8 cellular contexts compared by ENCODE assay signal in the genomic region with DNA sequence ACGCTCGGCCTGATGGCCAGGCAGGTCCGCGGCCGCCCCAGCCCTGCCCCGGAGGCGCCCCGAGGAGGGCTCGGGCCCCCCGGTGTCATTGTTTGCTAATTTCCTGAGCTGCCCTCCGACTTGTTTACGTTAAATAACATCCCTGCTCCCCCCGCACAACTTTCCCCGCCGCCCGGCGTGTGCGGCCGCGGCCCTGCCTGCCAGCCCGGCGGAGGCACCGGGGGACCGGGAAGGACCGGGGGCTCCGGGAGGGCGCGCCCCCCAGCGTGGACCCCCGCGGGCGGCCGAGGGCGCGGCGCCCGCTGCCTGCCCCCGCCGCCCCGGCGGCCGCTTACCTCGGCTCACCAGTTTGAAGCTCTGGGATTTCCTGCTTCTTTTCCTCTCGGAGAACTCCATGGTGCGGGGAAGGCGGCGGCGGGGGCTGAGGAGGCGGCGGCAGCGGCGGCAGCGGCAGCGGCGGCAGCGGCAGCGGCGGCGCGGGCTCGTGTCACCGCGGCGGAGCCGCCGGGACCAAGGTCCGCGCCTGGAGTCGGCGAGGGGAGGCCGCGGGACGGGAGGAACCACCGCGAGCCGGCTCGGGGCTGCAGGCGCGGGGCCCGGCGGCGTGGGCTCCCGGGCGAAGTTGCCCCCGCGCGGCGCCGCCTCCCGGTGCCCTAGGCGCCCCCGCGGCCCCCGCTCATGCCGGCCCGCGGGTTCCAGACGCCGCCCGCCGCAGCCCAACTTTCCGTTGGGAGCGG. TPM values are rescaled to one million over a fixed set of nuclear protein-coding genes. Genes with fewer than 3 reads are reported as not detected.
DNase-seq lines count a peak whose midpoint lies in the region; ATAC-seq and TF ChIP-seq lines count a peak whose summit lies in the region.

No MANE protein-coding gene starts in this region.

- TF ChIP-seq CTCF in AG10803 (conservative IDR thresholded peaks at IDR 0.05; ENCODE audit: low read length) (no peak), testis (IDR thresholded peaks at IDR 0.05) (no peak)

- intact Hi-C loops in testis (cut with DNase I; ENCODE audit: low total_unique reads): no loop called here

- H3K27me3 ChIP-seq in testis: no peaks in the 10 kb centered on the region

- H3K4me3 ChIP-seq in AG10803 (ENCODE audit: low read length): peak overlapping the region; percentile 62
- peak overlapping the region; percentile 58 to 61 for H3K4me3 ChIP-seq in testis

- peak; percentile 5 for DNase-seq in AG10803 (ENCODE audit: low read depth)
- DNase-seq in HEK293T (ENCODE audit: extremely low spot score): peak; percentile 34
- peak; percentile 16 to 68 for DNase-seq in T47D (ENCODE audit: low read depth in 1 of 2, low spot score in 1 of 2)
- peak; percentile 73 for DNase-seq in left kidney (ENCODE audit: low read depth, low spot score)
- peak; percentile 20 for DNase-seq in testis

- no peak for TF ChIP-seq POLR2A in testis (IDR thresholded peaks at IDR 0.05)

- ATAC-seq in HG02623 (IDR thresholded peaks at IDR 0.05; ENCODE audit: unreplicated experiment): no peak
- ATAC-seq in GM19035 (IDR thresholded peaks at IDR 0.05; ENCODE audit: unreplicated experiment): no peak
- ATAC-seq in GM19324 (IDR thresholded peaks at IDR 0.05; ENCODE audit: low FRiP score, unreplicated experiment): no peak

- H3K4me1 ChIP-seq in testis: peaks cover 2% of the 10 kb centered on the region

- peak overlapping the region; percentile 77 to 83 for H3K27ac ChIP-seq in testis

- H3K36me3 ChIP-seq in testis (ENCODE audit: low read depth, missing control alignments): no peaks in the 10 kb centered on the region

- in situ Hi-C loops in T47D (cut with HindIII; ENCODE audit: low pct_unique_long_range_greater_than_20kb, low sequenced_read_pairs): no loop called here

- POLR2A ChIA-PET in HEK293T (lab: Yijun Ruan, JAX): no interaction called here

- WGBS in testis, 2 donors: 1 to 2% methylated on average over 10 to 69 of the region's 103 CpGs

- CTCF ChIA-PET in HEK293T (lab: Yijun Ruan, JAX): no interaction called here

- H3K9me3 ChIP-seq in testis: no peaks in the 10 kb centered on the region

TF ChIP-seq in HEK293T, 16 proteins besides CTCF, POLR2A, EP300 and RAD21:
- TF ChIP-seq ELF4 (IDR thresholded peaks at IDR 0.05) (no peak), LEF1 (IDR thresholded peaks at IDR 0.05; ENCODE audit: borderline replicate concordance) (no peak), ZNF384 (IDR thresholded peaks at IDR 0.05) (no peak), FOXM1 (IDR thresholded peaks at IDR 0.05; ENCODE audit: borderline replicate concordance) (no peak; the same call in 1 of the 2 replicates), SP1 (IDR thresholded peaks at IDR 0.05) (no peak), BHLHE40 (IDR thresholded peaks at IDR 0.05; ENCODE audit: borderline replicate concordance) (no peak), SUZ12 (IDR thresholded peaks at IDR 0.05) (no peak), ARNT (IDR thresholded peaks at IDR 0.05) (no peak), TARDBP (IDR thresholded peaks at IDR 0.05) (no peak), NFRKB (IDR thresholded peaks at IDR 0.05) (no peak), FOXK2 (IDR thresholded peaks at IDR 0.05) (no peak), L3MBTL2 (conservative IDR thresholded peaks at IDR 0.05) (no peak), FOXA1 (IDR thresholded peaks at IDR 0.05) (no peak)
- TF ChIP-seq, protein P1, sequence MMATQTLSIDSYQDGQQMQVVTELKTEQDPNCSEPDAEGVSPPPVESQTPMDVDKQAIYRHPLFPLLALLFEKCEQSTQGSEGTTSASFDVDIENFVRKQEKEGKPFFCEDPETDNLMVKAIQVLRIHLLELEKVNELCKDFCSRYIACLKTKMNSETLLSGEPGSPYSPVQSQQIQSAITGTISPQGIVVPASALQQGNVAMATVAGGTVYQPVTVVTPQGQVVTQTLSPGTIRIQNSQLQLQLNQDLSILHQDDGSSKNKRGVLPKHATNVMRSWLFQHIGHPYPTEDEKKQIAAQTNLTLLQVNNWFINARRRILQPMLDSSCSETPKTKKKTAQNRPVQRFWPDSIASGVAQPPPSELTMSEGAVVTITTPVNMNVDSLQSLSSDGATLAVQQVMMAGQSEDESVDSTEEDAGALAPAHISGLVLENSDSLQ (IDR thresholded peaks at IDR 0.05): no peak

RNA-seq across cellular contexts. Expression of a gene that starts 0.5 kb away (rescaled TPM):
- 10 to 100 TPM; 31.2 to 55.2 TPM for total RNA-seq in testis
- 57.2 TPM for polyA plus RNA-seq in testis (ENCODE audit: insufficient read depth, low read depth, low replicate concordance)

RNA-seq across cellular contexts. Expression of a gene that starts 58.5 kb away (rescaled TPM):
- total RNA-seq in testis: 10 to 100 TPM; 26.9 to 30.6 TPM
- 20.6 TPM for polyA plus RNA-seq in testis (ENCODE audit: insufficient read depth, low read depth, low replicate concordance)

Comparison
In these comparisons a context has a peak if more than half of its experiments do, and no peak if none do; other contexts are left out.
1. DNase-seq: peak in every context shown above with its lines; median percentile 73 in left kidney; 42 in T47D; 34 in HEK293T; 20 in testis; 5 in AG10803.